Comparison of ENCODE assay signal across 8 cellular contexts in the genomic region with DNA sequence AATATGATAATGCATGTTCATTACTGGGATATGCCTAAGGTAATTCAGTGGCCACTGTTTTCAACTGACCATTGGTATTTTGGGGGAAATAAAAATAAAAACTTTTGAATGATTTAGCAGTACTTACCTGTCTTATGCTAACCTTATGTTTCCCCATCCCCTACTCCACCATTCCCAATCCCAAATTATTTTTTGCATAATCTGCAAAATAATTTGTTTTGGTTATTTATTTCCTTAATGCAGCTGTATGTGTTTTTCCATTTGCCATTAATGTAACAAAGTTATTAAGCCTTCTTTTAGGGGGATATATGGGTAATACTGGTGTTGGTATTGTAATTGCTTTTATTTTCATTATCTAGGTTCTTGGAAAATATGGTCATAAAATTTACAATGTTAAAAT.
"Had no signal": no experiment of that assay in that cellular context is flagged by ENCODE, and none has a peak within 500 bp of the region (broad histone marks: within the 10 kb centered on the region; RNA-seq: fewer than 3 reads in every experiment).

No MANE protein-coding gene starts in this region.

- H3K4me3 ChIP-seq: GM23338 had no signal

- H3K27ac ChIP-seq: HL-60 had no signal

- FAIRE-seq: H1, H54 had no signal

- ATAC-seq: GM23338, HCT116 had no signal

- DNase-seq: H9, HFFc6, KG1 had no signal

- H3K4me2 ChIP-seq: GM23338 had no signal
